11 cellular contexts compared by ENCODE assay signal in the genomic region with DNA sequence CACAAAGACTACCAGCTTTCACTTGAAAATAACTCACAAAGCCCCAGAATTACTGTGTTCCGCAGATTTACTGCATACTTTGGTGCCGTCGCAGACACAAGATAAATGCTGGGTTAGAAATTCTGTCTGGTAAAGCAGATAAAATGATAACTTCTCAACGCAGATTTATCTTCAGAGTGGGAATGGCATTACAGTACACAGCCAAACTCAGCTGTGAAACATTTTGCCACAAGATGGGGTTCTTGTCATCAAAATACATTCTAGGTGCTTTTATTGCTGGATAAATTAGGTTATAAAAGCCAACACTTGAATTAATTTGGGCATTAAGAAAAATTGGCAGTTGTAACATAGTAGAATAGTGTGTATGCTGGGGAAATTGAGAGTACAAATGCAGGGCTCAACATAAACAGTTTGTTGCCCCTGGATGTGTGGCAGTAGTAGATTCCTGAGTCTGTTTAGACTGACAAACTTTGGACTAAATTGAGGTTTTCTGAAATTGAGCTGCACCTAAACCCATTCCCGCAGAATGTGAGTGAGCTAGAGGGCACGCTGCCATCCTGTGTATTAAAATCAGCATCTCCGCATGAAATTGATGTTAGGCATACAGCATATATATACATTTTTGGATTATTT.
A peak's percentile ranks its signal among the peaks of the same experiment; 100 is the strongest.
DNase-seq lines count a peak whose midpoint lies in the region; ATAC-seq lines count a peak whose summit lies in the region.
"Had no signal": no experiment of that assay in that cellular context is flagged by ENCODE, and none has a peak within 500 bp of the region (broad histone marks: within the 10 kb centered on the region; RNA-seq: fewer than 3 reads in every experiment).

No MANE protein-coding gene starts in this region.

- no peaks in the 10 kb centered on the region for H3K27me3 ChIP-seq in HUES48 (ENCODE audit: control insufficient read depth, insufficient read depth, low read length)
- H3K27me3 ChIP-seq: SJCRH30 had no signal

- no peak for ATAC-seq in HG02970 (IDR thresholded peaks at IDR 0.05; ENCODE audit: low FRiP score, unreplicated experiment)
- ATAC-seq: activated T-helper 17 cell treated with anti-CD3 and anti-CD28 coated beads, Interleukin-2, amount 50 U/mL, for 72 hours had no signal

- H3K4me3 ChIP-seq in HUES48 (ENCODE audit: low read depth, low read length), result no peak overlapping the region
- H3K4me3 ChIP-seq: SJCRH30 had no signal

- no peak overlapping the region for H3K9ac ChIP-seq in HUES48 (ENCODE audit: low read depth, low read length)

- DNase-seq in AG08395 (ENCODE audit: low spot score), result peak; percentile 25
- peak; percentile 67 for DNase-seq in dermis blood vessel endothelial cell
- peak; percentile 56 to 76 for DNase-seq in lung microvascular endothelial cell (ENCODE audit: low read depth in 2 of 2)
- DNase-seq in 8988T, result no peak
- DNase-seq in NCI-H82 treated with DMSO at 0.1 percent for 48 hours (lab: John Stamatoyannopoulos, UW; ENCODE audit: unreplicated experiment), result no peak
- no peak for DNase-seq in RKO (ENCODE audit: low spot score)
- DNase-seq: NCI-H1694 treated with DMSO at 0.1 percent for 48 hours, SJCRH30 had no signal

- no peaks in the 10 kb centered on the region for H3K9me3 ChIP-seq in HUES48 (ENCODE audit: control insufficient read depth, insufficient read depth, low read length)
- H3K9me3 ChIP-seq: SJCRH30 had no signal

- H3K4me1 ChIP-seq in HUES48 (ENCODE audit: control insufficient read depth, insufficient read depth, low read length), result peaks cover 26% of the 10 kb centered on the region
- H3K4me1 ChIP-seq: SJCRH30 had no signal

- H3K36me3 ChIP-seq in HUES48 (ENCODE audit: control insufficient read depth, insufficient read depth, low read length), result peaks cover 63% of the 10 kb centered on the region

- H3K27ac ChIP-seq in HUES48 (ENCODE audit: low read depth, low read length), result peak overlapping the region; percentile 53
- H3K27ac ChIP-seq: SJCRH30 had no signal

Comparison
In these comparisons a context has a peak if more than half of its experiments do, and no peak if none do; other contexts are left out.
1. DNase-seq: peak in AG08395 (single experiment), dermis blood vessel endothelial cell (single experiment) and lung microvascular endothelial cell (2 of 2); none in 8988T (single experiment), NCI-H82 treated with DMSO at 0.1 percent for 48 hours (single experiment) and RKO (single experiment).